12 cellular contexts compared by ENCODE assay signal in the genomic region with DNA sequence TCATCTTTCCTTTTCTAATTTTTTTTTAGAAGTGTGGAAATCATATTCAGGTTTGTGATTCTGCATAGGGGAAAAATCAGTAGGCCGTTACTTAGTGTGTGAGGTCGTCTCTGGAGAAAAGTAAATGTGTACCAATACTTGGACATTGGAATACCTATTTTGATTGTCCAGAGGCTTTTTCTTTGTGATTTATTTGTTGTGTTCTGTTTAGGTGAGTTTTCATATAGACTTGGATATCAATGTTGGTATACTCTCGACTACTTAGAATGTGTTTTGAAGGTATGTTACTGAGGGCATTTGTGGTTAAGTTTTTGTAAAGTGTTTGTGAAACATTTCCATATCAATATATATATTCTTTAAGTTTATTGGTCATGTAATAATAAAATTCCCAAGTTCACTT. TPM values are rescaled to one million over a fixed set of nuclear protein-coding genes. Genes with fewer than 3 reads are reported as not detected.
DNase-seq lines count a peak whose midpoint lies in the region; ATAC-seq and TF ChIP-seq lines count a peak whose summit lies in the region.
"Had no signal": no experiment of that assay in that cellular context is flagged by ENCODE, and none has a peak within 500 bp of the region (broad histone marks: within the 10 kb centered on the region; RNA-seq: fewer than 3 reads in every experiment).

No MANE protein-coding gene starts in this region.

- no peak overlapping the region for H3K9ac ChIP-seq in fibroblast of lung (ENCODE audit: insufficient read depth, low read length)

- intact Hi-C loops in activated CD4-positive, alpha-beta T cell treated with anti-CD3 and anti-CD28 coated beads, Interleukin-2, amount 10 ng/mL, durations not matched to agents 24 days and 14 days (cut with micrococcal nuclease) = loop anchor here (10.0 kb wide), 1 partner anchor 125 kb away; no protein-coding TSS in a partner anchor
- intact Hi-C loops in PC-9 (cut with micrococcal nuclease; ENCODE audit: unreplicated experiment) = no loop called here

- no peaks in the 10 kb centered on the region for H3K9me2 ChIP-seq in PC-9 (ENCODE audit: insufficient read depth)

- H3K27me3 ChIP-seq in PC-9 (ENCODE audit: insufficient read depth, low read depth) = no peaks in the 10 kb centered on the region
- no peaks in the 10 kb centered on the region for H3K27me3 ChIP-seq in fibroblast of lung (ENCODE audit: control insufficient read depth, insufficient read depth, low read length)
- H3K27me3 ChIP-seq: uterus had no signal

- H3K4me2 ChIP-seq in PC-9 = peak overlapping the region; percentile 84
- peak overlapping the region; percentile 79 for H3K4me2 ChIP-seq in fibroblast of lung (ENCODE audit: extremely low read depth, insufficient read depth, low read length)

- BruUV-seq in PC-9 (replicated peaks; lab: Mats Ljungman, UMichigan) = no TSS peak

- peaks cover 60% of the 10 kb centered on the region for H3K4me1 ChIP-seq in PC-9 (replicated peaks; ENCODE audit: insufficient read depth)
- H3K4me1 ChIP-seq in fibroblast of lung (ENCODE audit: control insufficient read depth, extremely low read depth, insufficient read depth, low read length) = no peaks in the 10 kb centered on the region
- H3K4me1 ChIP-seq: uterus had no signal

- no peaks in the 10 kb centered on the region for H3K36me3 ChIP-seq in PC-9 (ENCODE audit: low read depth)
- no peaks in the 10 kb centered on the region for H3K36me3 ChIP-seq in fibroblast of lung (ENCODE audit: control insufficient read depth, insufficient read depth, low read length)
- H3K36me3 ChIP-seq: uterus had no signal

- H3K4me3 Mint-ChIP-seq in activated CD4-positive, alpha-beta T cell treated with anti-CD3 and anti-CD28 coated beads, Interleukin-2, amount 10 ng/mL, durations not matched to agents 24 days and 14 days = peak overlapping the region; percentile 95
- H3K4me3 Mint-ChIP-seq in progenitor cell of endocrine pancreas (ENCODE audit: low read depth) = peak overlapping the region; percentile 99

- no peak for DNase-seq in activated CD4-positive, alpha-beta T cell treated with anti-CD3 and anti-CD28 coated beads, Interleukin-2, amount 10 ng/mL, durations not matched to agents 24 days and 14 days
- DNase-seq in activated CD4-positive, alpha-beta T cell treated with anti-CD3 and anti-CD28 coated beads for 48 hours = no peak
- no peak for DNase-seq in PC-9
- no peak for DNase-seq in fibroblast of lung (ENCODE audit: low read depth in 2 of 2)
- no peak for DNase-seq in progenitor cell of endocrine pancreas (ENCODE audit: low spot score, unreplicated experiment)
- no peak for DNase-seq in UCSD-AML1 (lab: John Stamatoyannopoulos, UW; ENCODE audit: unreplicated experiment)
- no peak for DNase-seq in stimulated activated CD4-positive, alpha-beta T cell treated with anti-CD3 and anti-CD28 coated beads, Interleukin-2, amount 100 ng/mL, for 24 hours
- DNase-seq: aorta; MV-4-11; stimulated activated CD4-positive, alpha-beta T cell treated with anti-CD3 and anti-CD28 coated beads, Interleukin-15, amount 100 ng/mL, for 24 hours; uterus had no signal

- H3K4me1 Mint-ChIP-seq in activated CD4-positive, alpha-beta T cell treated with anti-CD3 and anti-CD28 coated beads, Interleukin-2, amount 10 ng/mL, durations not matched to agents 24 days and 14 days = peaks cover 41% of the 10 kb centered on the region
- peaks cover 50% of the 10 kb centered on the region for H3K4me1 Mint-ChIP-seq in progenitor cell of endocrine pancreas (ENCODE audit: low read depth)

- TF ChIP-seq CTCF in PC-9 (conservative IDR thresholded peaks at IDR 0.05) (no peak), fibroblast of lung (conservative IDR thresholded peaks at IDR 0.05 in 1 of 2, IDR thresholded peaks at IDR 0.05 in 1 of 2; ENCODE audit: low read depth in 1 of 2, low read length in 2 of 2) (no peak), progenitor cell of endocrine pancreas (IDR thresholded peaks at IDR 0.05; ENCODE audit: unreplicated experiment) (no peak)

- H3K27ac ChIP-seq in PC-9 (no peak overlapping the region), fibroblast of lung (ENCODE audit: insufficient read depth, low read length) (no peak overlapping the region)

- H3K79me2 ChIP-seq in PC-9 (ENCODE audit: low read depth) = peaks cover 83% of the 10 kb centered on the region
- H3K79me2 ChIP-seq in fibroblast of lung (ENCODE audit: control insufficient read depth, insufficient read depth, low read length) = peaks cover 60% of the 10 kb centered on the region

- H4K20me1 ChIP-seq in PC-9 (ENCODE audit: insufficient read depth) (peaks cover 39% of the 10 kb centered on the region), fibroblast of lung (ENCODE audit: control insufficient read depth, extremely low read depth, insufficient read depth, low read length) (no peaks in the 10 kb centered on the region)

- no peak overlapping the region for H2AFZ ChIP-seq in PC-9
- no peak overlapping the region for H2AFZ ChIP-seq in fibroblast of lung (ENCODE audit: low read length)

- H3F3A ChIP-seq in PC-9 (ENCODE audit: insufficient read depth, low read depth) = peaks cover 23% of the 10 kb centered on the region

- CTCF ChIA-PET in PC-9 (lab: Charles Lee) = no interaction called here

- ATAC-seq in HG02981 (IDR thresholded peaks at IDR 0.05; ENCODE audit: unreplicated experiment) = no peak

- POLR2A ChIA-PET in PC-9 (lab: Charles Lee; ENCODE audit: unreplicated experiment) = no interaction called here

- H3K9me3 ChIP-seq in PC-9 (ENCODE audit: insufficient read depth, low read depth) (no peaks in the 10 kb centered on the region), fibroblast of lung (ENCODE audit: control insufficient read depth, insufficient read depth, low read depth, low read length) (no peaks in the 10 kb centered on the region)
- H3K9me3 ChIP-seq: uterus had no signal

- H3K36me3 Mint-ChIP-seq in activated CD4-positive, alpha-beta T cell treated with anti-CD3 and anti-CD28 coated beads, Interleukin-2, amount 10 ng/mL, durations not matched to agents 24 days and 14 days (ENCODE audit: low read depth) = no peaks in the 10 kb centered on the region
- H3K36me3 Mint-ChIP-seq in progenitor cell of endocrine pancreas (ENCODE audit: insufficient read depth) = no peaks in the 10 kb centered on the region

- H3K27ac Mint-ChIP-seq in activated CD4-positive, alpha-beta T cell treated with anti-CD3 and anti-CD28 coated beads, Interleukin-2, amount 10 ng/mL, durations not matched to agents 24 days and 14 days = no peak overlapping the region
- peak overlapping the region; percentile 86 for H3K27ac Mint-ChIP-seq in progenitor cell of endocrine pancreas

- H3K9me3 Mint-ChIP-seq in activated CD4-positive, alpha-beta T cell treated with anti-CD3 and anti-CD28 coated beads, Interleukin-2, amount 10 ng/mL, durations not matched to agents 24 days and 14 days = no peaks in the 10 kb centered on the region
- H3K9me3 Mint-ChIP-seq in progenitor cell of endocrine pancreas (ENCODE audit: low read depth) = no peaks in the 10 kb centered on the region

- H3K4me3 ChIP-seq in PC-9 (peak overlapping the region; percentile 95; the same call in 1 of the 2 replicates), fibroblast of lung (replicated peaks in 1 of 4; ENCODE audit: control extremely low read depth in 1 of 4, insufficient read depth in 1 of 4, low read depth in 3 of 4, low read length in 4 of 4) (peak overlapping the region; percentile 70 to 94 (median 88))

- no peaks in the 10 kb centered on the region for H3K27me3 Mint-ChIP-seq in activated CD4-positive, alpha-beta T cell treated with anti-CD3 and anti-CD28 coated beads, Interleukin-2, amount 10 ng/mL, durations not matched to agents 24 days and 14 days
- no peaks in the 10 kb centered on the region for H3K27me3 Mint-ChIP-seq in progenitor cell of endocrine pancreas

RNA-seq across cellular contexts. Expression of gene CD2AP, which starts 2.3 kb away (rescaled TPM):
- 26.3 and 29.6 TPM in 2 replicates for total RNA-seq in activated CD4-positive, alpha-beta T cell treated with anti-CD3 and anti-CD28 coated beads, Interleukin-2, amount 10 ng/mL, durations not matched to agents 24 days and 14 days
- total RNA-seq in PC-9 (2021) (48.8 and 55.5 TPM in 2 replicates), fibroblast of lung (13.6 and 15.7 TPM in 2 replicates), progenitor cell of endocrine pancreas (47.7 and 50.6 TPM in 2 replicates)
- polyA plus RNA-seq in fibroblast of lung = 12.3 and 17.2 TPM in 2 replicates
- polyA plus RNA-seq in fibroblast of lung (2012) = 9.1 and 12.9 TPM in 2 replicates
- polyA minus RNA-seq in fibroblast of lung (ENCODE audit: low replicate concordance) = 0.20 and 0.52 TPM in 2 replicates
